In the genomic region with DNA sequence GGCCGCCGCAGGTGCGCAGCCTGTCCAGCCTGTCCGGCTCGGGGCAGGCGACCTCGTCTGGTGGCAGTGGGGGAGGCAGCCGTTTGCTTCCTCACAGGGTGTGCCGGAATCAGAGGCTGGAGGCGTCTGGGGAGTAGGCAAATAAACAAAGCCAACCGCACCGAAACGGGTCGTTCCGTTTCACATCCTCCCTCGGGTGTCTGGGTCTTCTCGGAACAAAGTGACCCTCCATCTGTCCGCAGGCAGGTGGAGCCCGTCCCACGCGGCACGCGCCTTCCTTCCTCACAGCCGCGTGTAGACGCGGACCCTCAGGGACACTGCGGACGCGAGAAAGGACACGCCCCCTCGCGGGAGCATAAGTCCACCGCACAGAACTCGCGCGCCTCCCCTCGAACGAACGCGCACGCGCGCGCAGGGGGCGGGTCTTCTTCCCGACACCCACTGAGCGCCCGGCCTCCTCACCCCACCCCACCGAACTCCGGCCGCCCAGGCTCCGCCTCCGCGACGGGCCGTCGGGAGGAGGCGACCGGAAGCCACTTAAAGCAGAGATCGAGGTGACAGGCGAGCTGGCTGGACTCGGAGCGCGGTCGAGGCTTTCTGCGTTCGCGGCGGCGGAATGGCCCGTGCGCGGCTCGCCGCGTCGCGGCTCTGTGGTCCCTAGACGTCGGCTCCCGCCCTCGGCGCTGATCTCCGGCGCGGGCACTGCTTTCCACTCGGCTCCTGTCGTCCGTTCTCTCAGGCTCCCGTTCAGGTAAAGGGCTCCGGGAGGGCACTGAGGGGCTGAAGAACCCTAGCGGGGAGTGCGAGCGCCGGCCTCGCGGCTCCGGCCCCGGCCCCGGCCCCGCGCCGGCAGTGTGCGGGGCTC, we compare ENCODE assay signal across 8 cellular contexts. TPM values are rescaled to one million over a fixed set of nuclear protein-coding genes. Genes with fewer than 3 reads are reported as not detected.
DNase-seq lines count a peak whose midpoint lies in the region; TF ChIP-seq lines count a peak whose summit lies in the region.

A gene with protein sequence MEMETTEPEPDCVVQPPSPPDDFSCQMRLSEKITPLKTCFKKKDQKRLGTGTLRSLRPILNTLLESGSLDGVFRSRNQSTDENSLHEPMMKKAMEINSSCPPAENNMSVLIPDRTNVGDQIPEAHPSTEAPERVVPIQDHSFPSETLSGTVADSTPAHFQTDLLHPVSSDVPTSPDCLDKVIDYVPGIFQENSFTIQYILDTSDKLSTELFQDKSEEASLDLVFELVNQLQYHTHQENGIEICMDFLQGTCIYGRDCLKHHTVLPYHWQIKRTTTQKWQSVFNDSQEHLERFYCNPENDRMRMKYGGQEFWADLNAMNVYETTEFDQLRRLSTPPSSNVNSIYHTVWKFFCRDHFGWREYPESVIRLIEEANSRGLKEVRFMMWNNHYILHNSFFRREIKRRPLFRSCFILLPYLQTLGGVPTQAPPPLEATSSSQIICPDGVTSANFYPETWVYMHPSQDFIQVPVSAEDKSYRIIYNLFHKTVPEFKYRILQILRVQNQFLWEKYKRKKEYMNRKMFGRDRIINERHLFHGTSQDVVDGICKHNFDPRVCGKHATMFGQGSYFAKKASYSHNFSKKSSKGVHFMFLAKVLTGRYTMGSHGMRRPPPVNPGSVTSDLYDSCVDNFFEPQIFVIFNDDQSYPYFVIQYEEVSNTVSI (plus strand): TSS at position 545 of the 865 bp plus-strand sequence. CDS start 3,108 bp downstream, outside the sequence.

- DNase-seq in GDM1 (lab: John Stamatoyannopoulos, UW) (peak; percentile 98), HAP-1 (ENCODE audit: low spot score in 2 of 2) (peak; percentile 91 to 99), MG63 (peak; percentile 98), SHP77 treated with DMSO at 0.1 percent for 48 hours (lab: John Stamatoyannopoulos, UW) (peak; percentile 93), activated gamma-delta T cell (lab: John Stamatoyannopoulos, UW) (peak; percentile 99), fibroblast of the conjunctiva (ENCODE audit: low read depth) (peak; percentile 94), stomach (peak; percentile 100)

- H3K79me2 ChIP-seq in neural cell (replicated peaks; ENCODE audit: insufficient read depth, low read length), result no peaks in the 10 kb centered on the region

- no peaks in the 10 kb centered on the region for H3F3A ChIP-seq in neural cell (ENCODE audit: insufficient read depth, low read length, poor library complexity, severe bottlenecking)

- in situ Hi-C loops in HAP-1 (cut with MboI; ENCODE audit: low sequenced_read_pairs), result no loop called here

- H3K9me3 ChIP-seq in HAP-1, result no peaks in the 10 kb centered on the region
- no peaks in the 10 kb centered on the region for H3K9me3 ChIP-seq in MG63
- H3K9me3 ChIP-seq in neural cell (ENCODE audit: low read length), result no peaks in the 10 kb centered on the region
- H3K9me3 ChIP-seq in stomach, result no peaks in the 10 kb centered on the region

- peak; percentile 66 for TF ChIP-seq EP300 in neural cell (conservative IDR thresholded peaks at IDR 0.05; ENCODE audit: poor library complexity, severe bottlenecking)
- peak; percentile 11 for TF ChIP-seq EP300 in stomach (IDR thresholded peaks at IDR 0.05)

- peaks cover 23% of the 10 kb centered on the region for H3K4me1 ChIP-seq in HAP-1
- H3K4me1 ChIP-seq in stomach, result peaks cover 0 to 46% (median 21%) of the 10 kb centered on the region in 4 donors

- peak within 1 kb of the TSS; percentile 67 for H3K9ac ChIP-seq in neural cell (ENCODE audit: low read length)

- H3K9me2 ChIP-seq in neural cell (ENCODE audit: insufficient read depth, low read length), result no peaks in the 10 kb centered on the region

- H3K27me3 ChIP-seq in HAP-1 (ENCODE audit: low read depth) (no peaks in the 10 kb centered on the region), MG63 (no peaks in the 10 kb centered on the region), neural cell (ENCODE audit: insufficient read depth, low read depth, low read length) (no peaks in the 10 kb centered on the region), stomach (no peaks in the 10 kb centered on the region)

- H4K20me1 ChIP-seq in neural cell (ENCODE audit: insufficient read depth), result no peaks in the 10 kb centered on the region

- peak within 1 kb of the TSS; percentile 76 for H3K4me3 ChIP-seq in HAP-1
- peak within 1 kb of the TSS; percentile 85 for H3K4me3 ChIP-seq in MG63
- H3K4me3 ChIP-seq in neural cell (ENCODE audit: low read length), result peak within 1 kb of the TSS; percentile 79
- peak within 1 kb of the TSS; percentile 69 to 95 (median 84) for H3K4me3 ChIP-seq in stomach

- peak within 1 kb of the TSS; percentile 59 for H3K4me2 ChIP-seq in neural cell (ENCODE audit: low read length)

- H3K27ac ChIP-seq in neural cell (ENCODE audit: low read length) (peak within 1 kb of the TSS; percentile 60), stomach (peak within 1 kb of the TSS; percentile 91 to 98 (median 96))

- WGBS in stomach, 5 donors, result 0 to 2% (median 0%) methylated on average over 38 to 105 of the region's 105 CpGs

- peak; percentile 86 for TF ChIP-seq RAD21 in neural cell (conservative IDR thresholded peaks at IDR 0.05)

- peaks cover 5% of the 10 kb centered on the region for H3K36me3 ChIP-seq in HAP-1 (replicated peaks)
- H3K36me3 ChIP-seq in MG63, result peaks cover 21% of the 10 kb centered on the region
- H3K36me3 ChIP-seq in neural cell (ENCODE audit: insufficient read depth, low read length), result no peaks in the 10 kb centered on the region
- peaks cover 0 to 18% (median 17%) of the 10 kb centered on the region in 4 donors for H3K36me3 ChIP-seq in stomach

- peak within 1 kb of the TSS; percentile 71 for H2AFZ ChIP-seq in neural cell (ENCODE audit: low read depth, low read length)

- TF ChIP-seq POLR2A in stomach (IDR thresholded peaks at IDR 0.05), result peak in 2 of 4 donors; percentile 94 to 98

- TF ChIP-seq CTCF in neural cell (IDR thresholded peaks at IDR 0.05; ENCODE audit: poor library complexity, severe bottlenecking) (peak; percentile 94), stomach (IDR thresholded peaks at IDR 0.05) (peak in 6 of 7 experiments; percentile 6 to 92 (median 68))

- intact Hi-C loops in stomach (cut with DNase I; ENCODE audit: low total_unique reads), result loop anchor here (10.0 kb wide), 2 partner anchors 129 to 411 kb away; no protein-coding TSS in a partner anchor

TF ChIP-seq in neural cell, 6 proteins besides CTCF, POLR2A, EP300 and RAD21:
- peak; percentile 53 for TF ChIP-seq TAF1 (IDR thresholded peaks at IDR 0.05; ENCODE audit: low read depth)
- TF ChIP-seq, protein P1, sequence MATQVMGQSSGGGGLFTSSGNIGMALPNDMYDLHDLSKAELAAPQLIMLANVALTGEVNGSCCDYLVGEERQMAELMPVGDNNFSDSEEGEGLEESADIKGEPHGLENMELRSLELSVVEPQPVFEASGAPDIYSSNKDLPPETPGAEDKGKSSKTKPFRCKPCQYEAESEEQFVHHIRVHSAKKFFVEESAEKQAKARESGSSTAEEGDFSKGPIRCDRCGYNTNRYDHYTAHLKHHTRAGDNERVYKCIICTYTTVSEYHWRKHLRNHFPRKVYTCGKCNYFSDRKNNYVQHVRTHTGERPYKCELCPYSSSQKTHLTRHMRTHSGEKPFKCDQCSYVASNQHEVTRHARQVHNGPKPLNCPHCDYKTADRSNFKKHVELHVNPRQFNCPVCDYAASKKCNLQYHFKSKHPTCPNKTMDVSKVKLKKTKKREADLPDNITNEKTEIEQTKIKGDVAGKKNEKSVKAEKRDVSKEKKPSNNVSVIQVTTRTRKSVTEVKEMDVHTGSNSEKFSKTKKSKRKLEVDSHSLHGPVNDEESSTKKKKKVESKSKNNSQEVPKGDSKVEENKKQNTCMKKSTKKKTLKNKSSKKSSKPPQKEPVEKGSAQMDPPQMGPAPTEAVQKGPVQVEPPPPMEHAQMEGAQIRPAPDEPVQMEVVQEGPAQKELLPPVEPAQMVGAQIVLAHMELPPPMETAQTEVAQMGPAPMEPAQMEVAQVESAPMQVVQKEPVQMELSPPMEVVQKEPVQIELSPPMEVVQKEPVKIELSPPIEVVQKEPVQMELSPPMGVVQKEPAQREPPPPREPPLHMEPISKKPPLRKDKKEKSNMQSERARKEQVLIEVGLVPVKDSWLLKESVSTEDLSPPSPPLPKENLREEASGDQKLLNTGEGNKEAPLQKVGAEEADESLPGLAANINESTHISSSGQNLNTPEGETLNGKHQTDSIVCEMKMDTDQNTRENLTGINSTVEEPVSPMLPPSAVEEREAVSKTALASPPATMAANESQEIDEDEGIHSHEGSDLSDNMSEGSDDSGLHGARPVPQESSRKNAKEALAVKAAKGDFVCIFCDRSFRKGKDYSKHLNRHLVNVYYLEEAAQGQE (IDR thresholded peaks at IDR 0.05; ENCODE audit: borderline replicate concordance), result peak; percentile 12
- peak; percentile 93 for TF ChIP-seq SMC3 (conservative IDR thresholded peaks at IDR 0.05; ENCODE audit: poor library complexity)
- TF ChIP-seq MXI1 (conservative IDR thresholded peaks at IDR 0.05; ENCODE audit: poor library complexity, severe bottlenecking), result peak; percentile 92
- peak; percentile 79 for TF ChIP-seq POLR2AphosphoS5 (IDR thresholded peaks at IDR 0.05)
- TF ChIP-seq EZH2 (IDR thresholded peaks at IDR 0.05; ENCODE audit: borderline replicate concordance, insufficient read depth, low read length, poor library complexity, severe bottlenecking), result no peak

RNA-seq across cellular contexts. Expression of the gene that starts here (rescaled TPM):
- 46.1 and 74.7 TPM in 2 replicates for total RNA-seq in MG63 (2014; rRNA removed; shearing (Covaris generic); ENCODE audit: low replicate concordance)
- polyA plus RNA-seq in neural cell (5.2 and 5.4 TPM in 2 replicates), stomach (10 to 100 TPM in 1 of 3 donors, 1 to 10 TPM in 2; 7.8 to 20.2 (median 9.5) TPM)
- 13.5 and 15.3 TPM in 2 replicates for polyA minus RNA-seq in neural cell
- 10 to 100 TPM in 4 of 5 donors, 1 to 10 TPM in 1; 7.2 to 73.4 (median 40.6) TPM for total RNA-seq in stomach

Comparison
In these comparisons a context has a peak if more than half of its experiments do, and no peak if none do; other contexts are left out.
1. Peak in every context shown above with its lines: DNase-seq, H3K4me3 ChIP-seq and H3K27ac ChIP-seq.